In the genomic region with DNA sequence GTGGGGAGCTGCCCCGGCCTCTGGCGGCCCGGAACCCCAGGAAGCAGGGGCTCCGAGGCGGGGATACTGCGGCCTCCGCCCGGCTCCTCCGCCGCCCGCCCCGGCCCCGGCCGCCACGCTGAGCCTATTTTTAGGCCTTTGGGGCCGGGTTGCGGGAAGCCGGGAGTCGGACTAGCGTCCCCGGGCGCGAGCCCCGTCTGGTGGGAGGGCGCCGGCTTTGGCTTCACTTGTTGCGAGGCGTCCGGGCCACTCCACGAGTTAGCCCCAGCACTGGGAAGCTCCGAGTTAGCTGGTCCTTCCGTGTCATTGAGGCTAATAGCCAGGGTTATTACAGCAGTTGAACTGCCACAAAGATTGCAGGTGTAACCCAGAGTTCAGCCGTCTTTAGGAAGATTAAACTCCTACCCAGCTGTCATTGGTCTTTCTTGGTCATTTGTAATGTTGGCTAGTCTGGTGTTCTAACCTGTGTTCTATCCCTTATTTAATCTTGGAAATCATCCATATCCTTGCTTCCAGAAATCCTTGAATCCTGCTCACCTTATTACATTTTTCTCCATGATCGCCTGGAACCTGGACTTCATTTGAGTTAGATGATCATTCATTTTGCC, we compare ENCODE assay signal across 8 cellular contexts. TPM values are rescaled to one million over a fixed set of nuclear protein-coding genes. Genes with fewer than 3 reads are reported as not detected.
A peak's percentile ranks its signal among the peaks of the same experiment; 100 is the strongest.
DNase-seq lines count a peak whose midpoint lies in the region; ATAC-seq and TF ChIP-seq lines count a peak whose summit lies in the region.

No MANE protein-coding gene starts in this region.

- peak overlapping the region; percentile 60 for H3K4me3 ChIP-seq in astrocyte of the spinal cord (ENCODE audit: low read depth, low read length)
- peak overlapping the region; percentile 65 for H3K4me3 ChIP-seq in iPS-15b (ENCODE audit: low read depth, low read length)
- H3K4me3 ChIP-seq in sigmoid colon = peak overlapping the region; percentile 92 to 99 (median 94)

- no peaks in the 10 kb centered on the region for H3K36me3 ChIP-seq in iPS-15b (ENCODE audit: control insufficient read depth, insufficient read depth, low read length)
- H3K36me3 ChIP-seq in sigmoid colon = peaks cover 0 to 32% (median 20%) of the 10 kb centered on the region in 4 donors

- peak overlapping the region; percentile 98 to 99 (median 98) for H3K27ac ChIP-seq in sigmoid colon

- 3% methylated on average over 34 of the region's 34 CpGs for whole genome bisulfite sequencing in sigmoid colon, 2 donors

- intact Hi-C loops in sigmoid colon (cut with DNase I) = loop anchor here (10.0 kb wide), 1 partner anchor 93 kb away; a partner anchor contains a TSS

- in situ Hi-C loops in astrocyte of the spinal cord (cut with HindIII; ENCODE audit: low sequenced_read_pairs) = no loop called here

- H3K4me1 ChIP-seq in iPS-15b (ENCODE audit: control insufficient read depth, insufficient read depth, low read length) = no peaks in the 10 kb centered on the region
- peaks cover 0 to 33% (median 30%) of the 10 kb centered on the region in 4 donors for H3K4me1 ChIP-seq in sigmoid colon

- H3K9me3 ChIP-seq in iPS-15b (ENCODE audit: control insufficient read depth, insufficient read depth, low read length) = no peaks in the 10 kb centered on the region
- H3K9me3 ChIP-seq in sigmoid colon = no peaks in the 10 kb centered on the region

- DNase-seq in COLO668 (lab: John Stamatoyannopoulos, UW; ENCODE audit: unreplicated experiment) (peak; percentile 45), RPMI8226 (peak; percentile 72), astrocyte of the spinal cord (ENCODE audit: low read depth, low spot score) (peak; percentile 33), sigmoid colon (peak; percentile 79), NCI-H446 treated with DMSO at 0.1 percent for 48 hours (lab: John Stamatoyannopoulos, UW) (no peak)

- TF ChIP-seq POLR2A in sigmoid colon (IDR thresholded peaks at IDR 0.05) = no peak

- ATAC-seq in GM19025 (IDR thresholded peaks at IDR 0.05; ENCODE audit: low read depth, unreplicated experiment) (peak; percentile 18), HG03159 (IDR thresholded peaks at IDR 0.05; ENCODE audit: unreplicated experiment) (peak; percentile 30)

- TF ChIP-seq CTCF in astrocyte of the spinal cord (IDR thresholded peaks at IDR 0.05; ENCODE audit: low read depth, low read length) (no peak), sigmoid colon (IDR thresholded peaks at IDR 0.05) (no peak)

- TF ChIP-seq EP300 in sigmoid colon (IDR thresholded peaks at IDR 0.05) = no peak

- peak overlapping the region; percentile 39 for H3K9ac ChIP-seq in iPS-15b (ENCODE audit: low read depth, low read length)

- peaks cover 9% of the 10 kb centered on the region for H3K27me3 ChIP-seq in iPS-15b (ENCODE audit: control insufficient read depth, insufficient read depth, low read length)
- no peaks in the 10 kb centered on the region for H3K27me3 ChIP-seq in sigmoid colon

RNA-seq across cellular contexts. Expression of a gene that starts 0.8 kb away (rescaled TPM):
- 100 to 1,000 TPM; 142 to 213 (median 186) TPM for total RNA-seq in sigmoid colon
- 10 to 100 TPM; 31.8 to 36.0 (median 34.7) TPM for polyA plus RNA-seq in sigmoid colon
